In the genomic region with DNA sequence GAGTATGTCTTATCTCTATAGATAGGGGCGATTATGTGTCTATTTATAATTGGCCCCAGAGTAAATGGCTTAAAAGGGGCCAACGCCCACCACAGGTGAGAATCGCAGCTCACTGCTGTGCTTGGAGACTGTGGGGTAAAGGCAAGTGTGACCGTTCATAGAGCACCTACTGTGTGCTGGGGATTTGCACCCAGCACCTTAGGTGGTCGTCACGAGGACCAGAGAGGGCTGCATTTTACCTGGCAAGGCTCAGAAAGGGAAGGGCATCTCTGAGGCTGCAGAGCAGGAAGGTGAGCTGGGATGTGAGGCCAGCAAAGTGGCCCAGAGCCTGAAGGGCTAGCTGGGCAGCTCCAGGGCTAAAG, we compare ENCODE assay signal across 12 cellular contexts. TPM values are rescaled to one million over a fixed set of nuclear protein-coding genes. Genes with fewer than 3 reads are reported as not detected.
DNase-seq lines count a peak whose midpoint lies in the region; ATAC-seq and TF ChIP-seq lines count a peak whose summit lies in the region.
"Had no signal": no experiment of that assay in that cellular context is flagged by ENCODE, and none has a peak within 500 bp of the region (broad histone marks: within the 10 kb centered on the region; RNA-seq: fewer than 3 reads in every experiment).

No MANE protein-coding gene starts in this region.

- peak overlapping the region; percentile 59 for H3K4me3 Mint-ChIP-seq in activated T-helper 1 cell treated with anti-CD3 and anti-CD28 coated beads, Interleukin-12 subunit alpha, Interleukin-12 subunit beta, Interleukin-2, Interleukin-4 antibody, amounts not matched to agents 30 ng/mL and 10 ng/mL and 1 ng/mL, durations not matched to agents 14 hours and 24 hours and 36 hours
- H3K4me3 Mint-ChIP-seq in mesothelial cell of epicardium, result peak overlapping the region; percentile 54

- H3K4me3 ChIP-seq in right atrium auricular region (no peak overlapping the region), thymus (ENCODE audit: low read length) (peak overlapping the region; percentile 38)

- no peak for TF ChIP-seq CTCF in right atrium auricular region (IDR thresholded peaks at IDR 0.05)
- TF ChIP-seq CTCF in mesothelial cell of epicardium (IDR thresholded peaks at IDR 0.05; ENCODE audit: unreplicated experiment), result no peak

- no peaks in the 10 kb centered on the region for H3K9me3 ChIP-seq in right atrium auricular region
- no peaks in the 10 kb centered on the region for H3K9me3 ChIP-seq in thymus (ENCODE audit: control insufficient read depth)

- peaks cover 30% of the 10 kb centered on the region for H3K4me1 Mint-ChIP-seq in activated T-helper 1 cell treated with anti-CD3 and anti-CD28 coated beads, Interleukin-12 subunit alpha, Interleukin-12 subunit beta, Interleukin-2, Interleukin-4 antibody, amounts not matched to agents 30 ng/mL and 10 ng/mL and 1 ng/mL, durations not matched to agents 14 hours and 24 hours and 36 hours (ENCODE audit: low read depth)
- H3K4me1 Mint-ChIP-seq in mesothelial cell of epicardium, result peaks cover 20% of the 10 kb centered on the region

- H3K4me1 ChIP-seq in right atrium auricular region (peaks cover 0 to 14% of the 10 kb centered on the region in 2 donors), thymus (ENCODE audit: control insufficient read depth, insufficient read depth, low read length) (peaks cover 18% of the 10 kb centered on the region)

- H3K27ac ChIP-seq in right atrium auricular region, result no peak overlapping the region
- H3K27ac ChIP-seq in thymus (ENCODE audit: low read depth), result no peak overlapping the region
- H3K27ac ChIP-seq: cardiac muscle cell had no signal

- 50% methylated on average over 6 of the region's 6 CpGs for WGBS in thymus

- peaks cover 2% of the 10 kb centered on the region for H3K36me3 Mint-ChIP-seq in activated T-helper 1 cell treated with anti-CD3 and anti-CD28 coated beads, Interleukin-12 subunit alpha, Interleukin-12 subunit beta, Interleukin-2, Interleukin-4 antibody, amounts not matched to agents 30 ng/mL and 10 ng/mL and 1 ng/mL, durations not matched to agents 14 hours and 24 hours and 36 hours (ENCODE audit: low read depth)
- no peaks in the 10 kb centered on the region for H3K36me3 Mint-ChIP-seq in mesothelial cell of epicardium

- peaks cover 15% of the 10 kb centered on the region for H3K27me3 Mint-ChIP-seq in activated T-helper 1 cell treated with anti-CD3 and anti-CD28 coated beads, Interleukin-12 subunit alpha, Interleukin-12 subunit beta, Interleukin-2, Interleukin-4 antibody, amounts not matched to agents 30 ng/mL and 10 ng/mL and 1 ng/mL, durations not matched to agents 14 hours and 24 hours and 36 hours (ENCODE audit: insufficient read depth)
- peaks cover 36% of the 10 kb centered on the region for H3K27me3 Mint-ChIP-seq in mesothelial cell of epicardium (ENCODE audit: low read depth)

- no peaks in the 10 kb centered on the region for H3K9me3 Mint-ChIP-seq in activated T-helper 1 cell treated with anti-CD3 and anti-CD28 coated beads, Interleukin-12 subunit alpha, Interleukin-12 subunit beta, Interleukin-2, Interleukin-4 antibody, amounts not matched to agents 30 ng/mL and 10 ng/mL and 1 ng/mL, durations not matched to agents 14 hours and 24 hours and 36 hours
- H3K9me3 Mint-ChIP-seq in mesothelial cell of epicardium, result no peaks in the 10 kb centered on the region

- DNase-seq in Right ventricle myocardium inferior (ENCODE audit: missing footprints), result peak; percentile 43
- no peak for DNase-seq in right atrium auricular region (ENCODE audit: low spot score)
- no peak for DNase-seq in activated T-helper 1 cell treated with anti-CD3 and anti-CD28 coated beads, Interleukin-12 subunit alpha, Interleukin-12 subunit beta, Interleukin-2, Interleukin-4 antibody, amounts not matched to agents 30 ng/mL and 10 ng/mL and 1 ng/mL, durations not matched to agents 14 hours and 24 hours and 36 hours (ENCODE audit: low spot score)
- no peak for DNase-seq in mesothelial cell of epicardium (ENCODE audit: low spot score in 2 of 2, unreplicated experiment in 2 of 2)
- no peak for DNase-seq in ureter (ENCODE audit: low spot score)
- DNase-seq in NCI-H2029 (lab: John Stamatoyannopoulos, UW), result no peak
- DNase-seq: activated gamma-delta T cell treated with Interleukin-2 at 50 U/mL for 16 hours, NCI-H187, SW 1271 had no signal

- H3K36me3 ChIP-seq in right atrium auricular region (no peaks in the 10 kb centered on the region), thymus (ENCODE audit: control insufficient read depth, insufficient read depth) (no peaks in the 10 kb centered on the region)
- H3K36me3 ChIP-seq: cardiac muscle cell had no signal

- peaks cover 0 to 7% of the 10 kb centered on the region in 2 donors for H3K27me3 ChIP-seq in right atrium auricular region
- H3K27me3 ChIP-seq in thymus (ENCODE audit: control insufficient read depth, insufficient read depth), result peaks cover 26% of the 10 kb centered on the region

- no peak overlapping the region for H3K27ac Mint-ChIP-seq in activated T-helper 1 cell treated with anti-CD3 and anti-CD28 coated beads, Interleukin-12 subunit alpha, Interleukin-12 subunit beta, Interleukin-2, Interleukin-4 antibody, amounts not matched to agents 30 ng/mL and 10 ng/mL and 1 ng/mL, durations not matched to agents 14 hours and 24 hours and 36 hours
- no peak overlapping the region for H3K27ac Mint-ChIP-seq in mesothelial cell of epicardium

- no peak for ATAC-seq in Right ventricle myocardium inferior
- ATAC-seq in GM21723 (IDR thresholded peaks at IDR 0.05; ENCODE audit: unreplicated experiment), result no peak

- intact Hi-C loops in Right ventricle myocardium inferior (cut with DNase I), result no loop called here
- intact Hi-C loops in activated T-helper 1 cell treated with anti-CD3 and anti-CD28 coated beads, Interleukin-12 subunit alpha, Interleukin-12 subunit beta, Interleukin-2, Interleukin-4 antibody, amounts not matched to agents 30 ng/mL and 10 ng/mL and 1 ng/mL, durations not matched to agents 14 hours and 24 hours and 36 hours (cut with micrococcal nuclease), result loop anchor here (10.0 kb wide), 1 partner anchor 151 kb away; a partner anchor contains a TSS

RNA-seq across cellular contexts. Expression of a gene that starts 13.8 kb away (rescaled TPM):
- total RNA-seq in Right ventricle myocardium inferior, result 16.7 TPM
- total RNA-seq in right atrium auricular region, result 10 to 100 TPM; 13.6 to 15.5 TPM
- total RNA-seq in activated T-helper 1 cell treated with anti-CD3 and anti-CD28 coated beads, Interleukin-12 subunit alpha, Interleukin-12 subunit beta, Interleukin-2, Interleukin-4 antibody, amounts not matched to agents 30 ng/mL and 10 ng/mL and 1 ng/mL, durations not matched to agents 14 hours and 24 hours and 36 hours, result 82.9 and 83.9 TPM in 2 replicates
- total RNA-seq in mesothelial cell of epicardium, result 77.4 to 82.2 TPM (median 80.7 TPM) in 3 replicates
- polyA plus RNA-seq in thymus, result 9.9 TPM
- total RNA-seq in ureter, result 64.9 TPM
